13 cellular contexts compared by ENCODE assay signal in the genomic region with DNA sequence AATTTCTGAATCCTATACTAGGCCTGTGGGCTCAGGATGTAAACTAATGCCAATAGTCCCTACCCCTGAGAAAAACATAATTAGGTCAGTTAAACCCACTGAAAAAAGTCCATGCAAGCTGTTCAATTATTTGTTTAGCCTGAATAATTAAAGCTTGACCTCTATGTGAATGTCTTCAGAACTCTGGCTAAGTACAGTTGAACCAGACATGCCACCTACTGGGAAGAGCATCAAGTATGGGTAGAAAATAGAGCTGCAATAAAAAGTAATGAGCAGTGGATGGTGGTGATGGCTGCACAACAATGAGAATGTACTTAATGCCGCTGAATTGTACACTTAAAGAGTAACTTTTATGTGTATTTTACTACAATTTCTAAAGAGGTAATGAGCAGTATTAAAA. TPM values are rescaled to one million over a fixed set of nuclear protein-coding genes. Genes with fewer than 3 reads are reported as not detected.
DNase-seq lines count a peak whose midpoint lies in the region; ATAC-seq and TF ChIP-seq lines count a peak whose summit lies in the region.
"Had no signal": no experiment of that assay in that cellular context is flagged by ENCODE, and none has a peak within 500 bp of the region (broad histone marks: within the 10 kb centered on the region; RNA-seq: fewer than 3 reads in every experiment).

No MANE protein-coding gene starts in this region.

- DNase-seq in ELR (ENCODE audit: low read depth) (peak; percentile 6), NCI-H2196 treated with DMSO at 0.1 percent for 48 hours (lab: John Stamatoyannopoulos, UW; ENCODE audit: unreplicated experiment) (peak; percentile 34), mesenchymal stem cell (peak; percentile 26), foreskin keratinocyte (no peak), foreskin fibroblast (no peak)
- DNase-seq: C1 segment of cervical spinal cord, colonic mucosa, NCI-H1048, substantia nigra, T-helper 9 cell had no signal

- no peaks in the 10 kb centered on the region for H3K9me3 ChIP-seq in mesenchymal stem cell (ENCODE audit: control insufficient read depth, low read length)
- H3K9me3 ChIP-seq: colonic mucosa had no signal

- H3K4ac ChIP-seq in mesenchymal stem cell (ENCODE audit: low read depth in 1 of 2, low read length in 2 of 2): no peak overlapping the region

- no peak overlapping the region for H3K14ac ChIP-seq in mesenchymal stem cell (ENCODE audit: low read length in 2 of 2)

- H3K27me3 ChIP-seq in mesenchymal stem cell (ENCODE audit: control insufficient read depth in 1 of 2, insufficient read depth in 1 of 2, low read length in 2 of 2): no peaks in the 10 kb centered on the region
- H3K27me3 ChIP-seq in foreskin keratinocyte: no peaks in the 10 kb centered on the region
- H3K27me3 ChIP-seq: colonic mucosa had no signal

- no peak overlapping the region for H2BK120ac ChIP-seq in mesenchymal stem cell (ENCODE audit: low read depth, low read length)

- no peaks in the 10 kb centered on the region for H3K79me1 ChIP-seq in mesenchymal stem cell (replicated peaks; ENCODE audit: low read length, poor library complexity, severe bottlenecking)

- no peak overlapping the region for H2AK5ac ChIP-seq in mesenchymal stem cell (ENCODE audit: low read length, severe bottlenecking)

- no peak for ATAC-seq in foreskin keratinocyte
- ATAC-seq in HG02798 (IDR thresholded peaks at IDR 0.05; ENCODE audit: poor library complexity, unreplicated experiment): no peak
- ATAC-seq in GM18502 (IDR thresholded peaks at IDR 0.05; ENCODE audit: poor library complexity, unreplicated experiment): no peak

- H3K9ac ChIP-seq in mesenchymal stem cell (ENCODE audit: low read length): no peak overlapping the region

- no peak overlapping the region for H3K23ac ChIP-seq in mesenchymal stem cell (ENCODE audit: low read length in 2 of 2)

- no peak overlapping the region for H4K91ac ChIP-seq in mesenchymal stem cell (ENCODE audit: low read length)

- H3K36me3 ChIP-seq in mesenchymal stem cell (ENCODE audit: control insufficient read depth in 1 of 2, insufficient read depth in 2 of 2, low read depth in 1 of 2, low read length in 2 of 2): no peaks in the 10 kb centered on the region
- H3K36me3 ChIP-seq: colonic mucosa had no signal

- H3K18ac ChIP-seq in mesenchymal stem cell (ENCODE audit: low read depth in 1 of 2, low read length in 2 of 2): no peak overlapping the region

- H3K4me1 ChIP-seq in mesenchymal stem cell (ENCODE audit: control insufficient read depth, insufficient read depth, low read depth, low read length) (peaks cover 1% of the 10 kb centered on the region), foreskin keratinocyte (peaks cover 11% of the 10 kb centered on the region)

- H3K27ac ChIP-seq in VCaP (peak overlapping the region; percentile 99), mesenchymal stem cell (ENCODE audit: low read length, poor library complexity, severe bottlenecking) (no peak overlapping the region), foreskin keratinocyte (no peak overlapping the region)
- H3K27ac ChIP-seq: colonic mucosa had no signal

- no peak overlapping the region for H2BK12ac ChIP-seq in mesenchymal stem cell (ENCODE audit: low read length in 2 of 2)

- no peak overlapping the region for H3K4me3 ChIP-seq in mesenchymal stem cell (ENCODE audit: insufficient read depth in 1 of 2, low read depth in 1 of 2, low read length in 2 of 2)
- no peak overlapping the region for H3K4me3 ChIP-seq in foreskin fibroblast (ENCODE audit: low read depth in 1 of 2, low read length in 2 of 2)
- H3K4me3 ChIP-seq: colonic mucosa had no signal

- H2BK5ac ChIP-seq in mesenchymal stem cell (ENCODE audit: low read depth, low read length, poor library complexity, severe bottlenecking): no peak overlapping the region

- no peak overlapping the region for H2AFZ ChIP-seq in mesenchymal stem cell (ENCODE audit: low read depth, low read length)

- no peak overlapping the region for H4K8ac ChIP-seq in mesenchymal stem cell (ENCODE audit: low read length)

- no peak overlapping the region for H3K4me2 ChIP-seq in mesenchymal stem cell (ENCODE audit: low read length, poor library complexity, severe bottlenecking)

- TF ChIP-seq CTCF in VCaP (conservative IDR thresholded peaks at IDR 0.05) (no peak; the same call in 1 of the 2 replicates), foreskin keratinocyte (conservative IDR thresholded peaks at IDR 0.05) (no peak), foreskin fibroblast (IDR thresholded peaks at IDR 0.05; ENCODE audit: low read depth, low read length) (no peak)

- H2BK15ac ChIP-seq in mesenchymal stem cell (ENCODE audit: low read depth, poor library complexity, severe bottlenecking): no peak overlapping the region

- WGBS in mesenchymal stem cell: 100% methylated on average over 1 of the region's 1 CpG

RNA-seq across cellular contexts. Expression of a gene that starts 23.6 kb away (rescaled TPM):
- polyA plus RNA-seq in mesenchymal stem cell (2013, experiment 1 of 2): 6.8 TPM
- polyA plus RNA-seq in mesenchymal stem cell (2013, experiment 2 of 2): 7.1 TPM
- 7.3 and 8.7 TPM in 2 replicates for total RNA-seq in foreskin keratinocyte
- 2.6 and 4.0 TPM in 2 replicates for polyA plus RNA-seq in foreskin keratinocyte

Comparison
In these comparisons a context has a peak if more than half of its experiments do, and no peak if none do; other contexts are left out.
1. DNase-seq: peak in ELR (single experiment), NCI-H2196 treated with DMSO at 0.1 percent for 48 hours (single experiment) and mesenchymal stem cell (single experiment); none in foreskin keratinocyte (0 of 2) and foreskin fibroblast (0 of 2).